In the genomic region with DNA sequence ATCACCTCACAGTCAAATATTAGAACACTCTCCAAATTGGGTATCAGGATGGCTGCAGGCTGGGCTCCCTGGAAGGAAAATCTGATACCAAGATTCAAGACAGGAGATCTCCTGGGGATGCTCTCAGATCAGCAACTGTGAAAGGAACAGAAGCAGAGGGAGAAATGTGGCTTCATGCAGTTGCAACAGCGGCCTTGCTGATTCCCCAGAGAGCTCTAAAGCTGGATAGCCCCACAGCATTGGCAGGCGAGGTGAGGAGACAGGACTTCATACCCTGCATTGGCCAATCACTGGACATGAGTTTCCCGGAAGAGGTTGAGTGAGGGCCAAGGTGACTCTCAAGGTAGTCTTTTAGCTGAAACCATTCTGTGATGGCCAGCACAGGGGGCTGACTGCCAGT, we compare ENCODE assay signal across 1 cellular context.
TF ChIP-seq lines count a peak whose summit lies in the region.

No MANE protein-coding gene starts in this region.

TF ChIP-seq in SK-N-SH treated with all-trans-retinoic acid at 6 μM for 48 hours, 23 proteins besides CTCF, POLR2A, EP300 and RAD21 (continued from another document):
- no peak for TF ChIP-seq ZC3H10 (CRISPR knock-in tag; IDR thresholded peaks at IDR 0.05)
- TF ChIP-seq, protein P1, sequence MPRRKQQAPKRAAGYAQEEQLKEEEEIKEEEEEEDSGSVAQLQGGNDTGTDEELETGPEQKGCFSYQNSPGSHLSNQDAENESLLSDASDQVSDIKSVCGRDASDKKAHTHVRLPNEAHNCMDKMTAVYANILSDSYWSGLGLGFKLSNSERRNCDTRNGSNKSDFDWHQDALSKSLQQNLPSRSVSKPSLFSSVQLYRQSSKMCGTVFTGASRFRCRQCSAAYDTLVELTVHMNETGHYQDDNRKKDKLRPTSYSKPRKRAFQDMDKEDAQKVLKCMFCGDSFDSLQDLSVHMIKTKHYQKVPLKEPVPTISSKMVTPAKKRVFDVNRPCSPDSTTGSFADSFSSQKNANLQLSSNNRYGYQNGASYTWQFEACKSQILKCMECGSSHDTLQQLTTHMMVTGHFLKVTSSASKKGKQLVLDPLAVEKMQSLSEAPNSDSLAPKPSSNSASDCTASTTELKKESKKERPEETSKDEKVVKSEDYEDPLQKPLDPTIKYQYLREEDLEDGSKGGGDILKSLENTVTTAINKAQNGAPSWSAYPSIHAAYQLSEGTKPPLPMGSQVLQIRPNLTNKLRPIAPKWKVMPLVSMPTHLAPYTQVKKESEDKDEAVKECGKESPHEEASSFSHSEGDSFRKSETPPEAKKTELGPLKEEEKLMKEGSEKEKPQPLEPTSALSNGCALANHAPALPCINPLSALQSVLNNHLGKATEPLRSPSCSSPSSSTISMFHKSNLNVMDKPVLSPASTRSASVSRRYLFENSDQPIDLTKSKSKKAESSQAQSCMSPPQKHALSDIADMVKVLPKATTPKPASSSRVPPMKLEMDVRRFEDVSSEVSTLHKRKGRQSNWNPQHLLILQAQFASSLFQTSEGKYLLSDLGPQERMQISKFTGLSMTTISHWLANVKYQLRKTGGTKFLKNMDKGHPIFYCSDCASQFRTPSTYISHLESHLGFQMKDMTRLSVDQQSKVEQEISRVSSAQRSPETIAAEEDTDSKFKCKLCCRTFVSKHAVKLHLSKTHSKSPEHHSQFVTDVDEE (CRISPR knock-in tag; IDR thresholded peaks at IDR 0.05) = no peak
- TF ChIP-seq ARNTL (CRISPR knock-in tag; IDR thresholded peaks at IDR 0.05; ENCODE audit: borderline replicate concordance, low read depth) = no peak
- no peak for TF ChIP-seq ESRRG (CRISPR knock-in tag; IDR thresholded peaks at IDR 0.05)
- no peak for TF ChIP-seq ZNF8 (CRISPR knock-in tag; IDR thresholded peaks at IDR 0.05)
TF ChIP-seq in SK-N-SH treated with all-trans-retinoic acid at 6 μM for 48 hours: peak in this region for 0.
